In genomic region chr18:11150271-11150615, GRCh38 we compare ENCODE assay signal across 1 cellular context.
TF ChIP-seq lines count a peak whose summit lies in the region.

No MANE protein-coding gene starts in this region.

TF ChIP-seq in IMR-90, 13 proteins besides CTCF, POLR2A, EP300 and RAD21:
- TF ChIP-seq MAZ (IDR thresholded peaks at IDR 0.05; ENCODE audit: borderline replicate concordance, low read depth, low read length) (no peak), FOS (IDR thresholded peaks at IDR 0.05; ENCODE audit: low read depth, low read length) (no peak), BHLHE40 (IDR thresholded peaks at IDR 0.05; ENCODE audit: low read depth, low read length) (no peak), RFX5 (IDR thresholded peaks at IDR 0.05; ENCODE audit: low read depth, low read length) (no peak), NFE2L2 (IDR thresholded peaks at IDR 0.05; ENCODE audit: low read depth, low read length) (no peak), CEBPB (IDR thresholded peaks at IDR 0.05; ENCODE audit: low read depth, low read length) (no peak)
TF ChIP-seq in IMR-90: peak in this region for 0.
